Comparison of ENCODE assay signal across 12 cellular contexts in the genomic region with DNA sequence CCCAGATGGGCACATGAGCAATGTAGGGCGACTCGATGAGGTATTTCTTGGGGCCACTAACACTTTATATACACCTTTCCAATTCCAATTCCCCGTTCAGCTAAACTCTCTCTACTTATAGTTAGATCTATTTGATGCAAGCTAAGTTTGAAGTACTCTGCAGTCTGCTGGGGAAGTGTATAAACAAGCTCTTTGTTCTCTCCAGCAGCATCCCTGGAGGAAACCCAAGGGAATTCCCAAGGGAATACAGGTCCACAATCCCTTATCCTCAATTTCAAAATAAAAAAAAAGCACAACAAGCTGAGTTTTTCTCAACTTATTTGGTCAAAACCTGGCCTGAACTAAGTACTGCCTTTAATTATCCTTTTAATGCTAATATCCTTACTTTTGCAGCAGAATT.
"Had no signal": no experiment of that assay in that cellular context is flagged by ENCODE, and none has a peak within 500 bp of the region (broad histone marks: within the 10 kb centered on the region; RNA-seq: fewer than 3 reads in every experiment).

No MANE protein-coding gene starts in this region.

- FAIRE-seq: islet of Langerhans had no signal

- DNase-seq: activated CD4-positive, alpha-beta memory T cell treated with anti-CD3 and anti-CD28 coated beads for 36 hours; activated CD4-positive, alpha-beta T cell treated with anti-CD3 and anti-CD28 coated beads for 1 hour; activated T-cell treated with anti-CD3 and anti-CD28 coated beads, Interleukin-2, amount 50 U/mL, for 48 hours; esophagus squamous epithelium; foreskin fibroblast; heart left ventricle; left lung; stimulated activated CD4-positive, alpha-beta T cell treated with anti-CD3 and anti-CD28 coated beads, Interleukin-4, amount 100 ng/mL, for 4 hours; stimulated activated naive CD8-positive, alpha-beta T cell treated with anti-CD3 and anti-CD28 coated beads, Interleukin-15, amount 100 ng/mL, for 72 hours; testis; upper lobe of right lung had no signal

- ATAC-seq: heart left ventricle; left lung; stimulated activated naive CD8-positive, alpha-beta T cell treated with anti-CD3 and anti-CD28 coated beads, Interleukin-15, amount 100 ng/mL, for 72 hours; upper lobe of right lung had no signal
